19 cellular contexts compared by ENCODE assay signal in the genomic region with DNA sequence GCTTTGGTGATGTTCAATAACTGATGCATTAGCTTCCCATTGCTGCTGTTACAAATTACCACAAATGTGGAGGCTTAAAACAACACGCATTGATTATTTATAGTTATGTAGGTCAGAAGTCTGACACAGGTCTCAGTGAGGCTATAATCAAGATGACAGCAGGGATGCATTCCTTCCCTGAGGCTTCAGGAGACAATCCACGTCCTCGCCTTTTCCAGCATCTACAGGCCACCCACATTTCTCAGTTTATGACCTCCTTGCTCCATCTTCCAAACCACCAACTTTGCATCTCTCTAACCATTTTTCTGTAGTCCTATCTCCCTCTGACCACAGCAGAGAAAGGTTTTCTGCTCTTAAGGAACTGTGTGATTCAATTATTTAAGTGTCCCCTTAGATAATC.
"Had no signal": no experiment of that assay in that cellular context is flagged by ENCODE, and none has a peak within 500 bp of the region (broad histone marks: within the 10 kb centered on the region; RNA-seq: fewer than 3 reads in every experiment).

No MANE protein-coding gene starts in this region.

- FAIRE-seq: kidney had no signal

- H3K4me1 ChIP-seq: gastrocnemius medialis, right lobe of liver, upper lobe of right lung had no signal

- H3K36me3 ChIP-seq: gastrocnemius medialis, right lobe of liver, tibial nerve, upper lobe of right lung had no signal

- H3K27ac ChIP-seq: dorsolateral prefrontal cortex, gastrocnemius medialis, right lobe of liver, skin epidermis, tibial nerve, upper lobe of right lung had no signal

- ATAC-seq: esophagus mucosa; naive thymus-derived CD8-positive, alpha-beta T cell; right lobe of liver; stimulated activated naive B cell treated with anti-CD40 and anti-IgM and Interleukin-4, amounts not matched to agents 10 μg/mL and 1 μg/mL and 100 μg/mL, for 72 hours; stimulated activated naive CD8-positive, alpha-beta T cell treated with anti-CD3 and anti-CD28 coated beads, Interleukin-15, amount 100 ng/mL, for 72 hours; upper lobe of right lung had no signal

- DNase-seq: cortex of kidney; dorsolateral prefrontal cortex; effector CD8-positive, alpha-beta T cell; gastrocnemius medialis; immature natural killer cell; kidney; left cardiac atrium; naive thymus-derived CD8-positive, alpha-beta T cell; posterior cingulate gyrus; right lobe of liver; stimulated activated CD4-positive, alpha-beta T cell treated with anti-CD3 and anti-CD28 coated beads, Interleukin-2, amount 100 ng/mL, for 24 hours; stimulated activated CD4-positive, alpha-beta T cell treated with anti-CD3 and anti-CD28 coated beads, Interleukin-4, amount 100 ng/mL, for 4 hours; stimulated activated naive B cell treated with anti-CD40 and anti-IgM and Interleukin-4, amounts not matched to agents 10 μg/mL and 1 μg/mL and 100 μg/mL, for 72 hours; stimulated activated naive CD8-positive, alpha-beta T cell treated with anti-CD3 and anti-CD28 coated beads, Interleukin-15, amount 100 ng/mL, for 72 hours; upper lobe of right lung had no signal

- H3K4me3 ChIP-seq: dorsolateral prefrontal cortex, gastrocnemius medialis, right lobe of liver, skin epidermis, testis, tibial nerve, upper lobe of right lung had no signal

- H3K9me3 ChIP-seq: gastrocnemius medialis, right lobe of liver, testis, tibial nerve, upper lobe of right lung had no signal

- H3K27me3 ChIP-seq: dorsolateral prefrontal cortex, gastrocnemius medialis, right lobe of liver, testis, tibial nerve, upper lobe of right lung had no signal
